In the genomic region with DNA sequence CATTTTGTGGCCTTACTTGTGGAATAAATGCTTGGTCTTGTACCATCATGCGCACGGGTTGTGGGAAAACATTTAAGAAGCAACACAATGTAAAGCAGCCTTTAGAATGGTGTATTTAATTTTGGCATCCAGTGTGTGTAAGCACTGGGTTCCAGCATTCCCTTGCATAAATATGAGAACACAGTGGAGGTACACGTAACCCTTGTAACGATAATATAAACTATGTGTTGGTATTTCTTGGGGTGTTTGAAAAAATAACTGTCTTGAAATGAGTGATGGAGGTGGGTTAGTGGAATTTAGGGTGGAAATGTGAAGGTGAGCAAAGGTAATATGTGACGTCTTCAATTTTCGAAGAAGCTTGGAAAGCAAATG, we compare ENCODE assay signal across 7 cellular contexts. TPM values are rescaled to one million over a fixed set of nuclear protein-coding genes. Genes with fewer than 3 reads are reported as not detected.
DNase-seq lines count a peak whose midpoint lies in the region; ATAC-seq and TF ChIP-seq lines count a peak whose summit lies in the region.

No MANE protein-coding gene starts in this region.

- DNase-seq in HFF-Myc (ENCODE audit: extremely low read depth, low read depth) (no peak), mesenteric fat pad (ENCODE audit: low spot score) (no peak)
- DNase-seq in activated T-helper 1 cell treated with anti-CD3 and anti-CD28 coated beads, Interleukin-12 subunit alpha, Interleukin-12 subunit beta, Interleukin-2, Interleukin-4 antibody, amounts not matched to agents 30 ng/mL and 10 ng/mL and 1 ng/mL, durations not matched to agents 14 hours and 24 hours and 36 hours (ENCODE audit: low spot score) = no peak

- H3K4me3 Mint-ChIP-seq in activated T-helper 1 cell treated with anti-CD3 and anti-CD28 coated beads, Interleukin-12 subunit alpha, Interleukin-12 subunit beta, Interleukin-2, Interleukin-4 antibody, amounts not matched to agents 30 ng/mL and 10 ng/mL and 1 ng/mL, durations not matched to agents 14 hours and 24 hours and 36 hours = peak overlapping the region; percentile 90
- peak overlapping the region; percentile 95 for H3K4me3 Mint-ChIP-seq in stimulated activated memory B cell treated with anti-CD40 and anti-IgM and Interleukin-4, amounts not matched to agents 10 μg/mL and 1 μg/mL and 100 μg/mL, for 72 hours

- H3K4me1 Mint-ChIP-seq in activated T-helper 1 cell treated with anti-CD3 and anti-CD28 coated beads, Interleukin-12 subunit alpha, Interleukin-12 subunit beta, Interleukin-2, Interleukin-4 antibody, amounts not matched to agents 30 ng/mL and 10 ng/mL and 1 ng/mL, durations not matched to agents 14 hours and 24 hours and 36 hours (ENCODE audit: low read depth) = peaks cover 24% of the 10 kb centered on the region
- peaks cover 31% of the 10 kb centered on the region for H3K4me1 Mint-ChIP-seq in stimulated activated memory B cell treated with anti-CD40 and anti-IgM and Interleukin-4, amounts not matched to agents 10 μg/mL and 1 μg/mL and 100 μg/mL, for 72 hours

- no peak for ATAC-seq in stimulated activated memory B cell treated with anti-CD40 and anti-IgM and Interleukin-4, amounts not matched to agents 10 μg/mL and 1 μg/mL and 100 μg/mL, for 72 hours
- ATAC-seq in GM21825 (IDR thresholded peaks at IDR 0.05; ENCODE audit: unreplicated experiment) = no peak
- ATAC-seq in GM21381 (IDR thresholded peaks at IDR 0.05; ENCODE audit: unreplicated experiment) = no peak

- peak overlapping the region; percentile 46 for H3K27ac Mint-ChIP-seq in activated T-helper 1 cell treated with anti-CD3 and anti-CD28 coated beads, Interleukin-12 subunit alpha, Interleukin-12 subunit beta, Interleukin-2, Interleukin-4 antibody, amounts not matched to agents 30 ng/mL and 10 ng/mL and 1 ng/mL, durations not matched to agents 14 hours and 24 hours and 36 hours
- H3K27ac Mint-ChIP-seq in stimulated activated memory B cell treated with anti-CD40 and anti-IgM and Interleukin-4, amounts not matched to agents 10 μg/mL and 1 μg/mL and 100 μg/mL, for 72 hours = peak overlapping the region; percentile 77

- H3K27me3 Mint-ChIP-seq in activated T-helper 1 cell treated with anti-CD3 and anti-CD28 coated beads, Interleukin-12 subunit alpha, Interleukin-12 subunit beta, Interleukin-2, Interleukin-4 antibody, amounts not matched to agents 30 ng/mL and 10 ng/mL and 1 ng/mL, durations not matched to agents 14 hours and 24 hours and 36 hours (ENCODE audit: insufficient read depth) = peaks cover 8% of the 10 kb centered on the region
- H3K27me3 Mint-ChIP-seq in stimulated activated memory B cell treated with anti-CD40 and anti-IgM and Interleukin-4, amounts not matched to agents 10 μg/mL and 1 μg/mL and 100 μg/mL, for 72 hours = no peaks in the 10 kb centered on the region

- peak overlapping the region; percentile 66 for H3K4me3 ChIP-seq in HFF-Myc (replicated peaks; ENCODE audit: low read depth, low read length)
- peak overlapping the region; percentile 65 for H3K4me3 ChIP-seq in iPS-11a (ENCODE audit: low read depth, low read length)

- H3K9me3 Mint-ChIP-seq in activated T-helper 1 cell treated with anti-CD3 and anti-CD28 coated beads, Interleukin-12 subunit alpha, Interleukin-12 subunit beta, Interleukin-2, Interleukin-4 antibody, amounts not matched to agents 30 ng/mL and 10 ng/mL and 1 ng/mL, durations not matched to agents 14 hours and 24 hours and 36 hours = no peaks in the 10 kb centered on the region
- peaks cover 3% of the 10 kb centered on the region for H3K9me3 Mint-ChIP-seq in stimulated activated memory B cell treated with anti-CD40 and anti-IgM and Interleukin-4, amounts not matched to agents 10 μg/mL and 1 μg/mL and 100 μg/mL, for 72 hours

- intact Hi-C loops in activated T-helper 1 cell treated with anti-CD3 and anti-CD28 coated beads, Interleukin-12 subunit alpha, Interleukin-12 subunit beta, Interleukin-2, Interleukin-4 antibody, amounts not matched to agents 30 ng/mL and 10 ng/mL and 1 ng/mL, durations not matched to agents 14 hours and 24 hours and 36 hours (cut with micrococcal nuclease) = loop anchor here (2.0 kb wide), 2 partner anchors 50 to 1532 kb away; a partner anchor contains a TSS

- peaks cover 11% of the 10 kb centered on the region for H3K36me3 Mint-ChIP-seq in activated T-helper 1 cell treated with anti-CD3 and anti-CD28 coated beads, Interleukin-12 subunit alpha, Interleukin-12 subunit beta, Interleukin-2, Interleukin-4 antibody, amounts not matched to agents 30 ng/mL and 10 ng/mL and 1 ng/mL, durations not matched to agents 14 hours and 24 hours and 36 hours (ENCODE audit: low read depth)
- no peaks in the 10 kb centered on the region for H3K36me3 Mint-ChIP-seq in stimulated activated memory B cell treated with anti-CD40 and anti-IgM and Interleukin-4, amounts not matched to agents 10 μg/mL and 1 μg/mL and 100 μg/mL, for 72 hours

- no peak for TF ChIP-seq CTCF in HFF-Myc (IDR thresholded peaks at IDR 0.05; ENCODE audit: low read depth, low read length, missing control alignments)

RNA-seq across cellular contexts. Expression of a gene that starts 2.1 kb away (rescaled TPM):
- 29.7 and 40.7 TPM in 2 replicates for total RNA-seq in activated T-helper 1 cell treated with anti-CD3 and anti-CD28 coated beads, Interleukin-12 subunit alpha, Interleukin-12 subunit beta, Interleukin-2, Interleukin-4 antibody, amounts not matched to agents 30 ng/mL and 10 ng/mL and 1 ng/mL, durations not matched to agents 14 hours and 24 hours and 36 hours
- total RNA-seq in mesenteric fat pad = 59.1 TPM
